20 cellular contexts compared by ENCODE assay signal in genomic region chr20:9460518-9460917, GRCh38. TPM values are rescaled to one million over a fixed set of nuclear protein-coding genes. Genes with fewer than 3 reads are reported as not detected.
DNase-seq lines count a peak whose midpoint lies in the region; ATAC-seq and TF ChIP-seq lines count a peak whose summit lies in the region.
"Had no signal": no experiment of that assay in that cellular context is flagged by ENCODE, and none has a peak within 500 bp of the region (broad histone marks: within the 10 kb centered on the region; RNA-seq: fewer than 3 reads in every experiment).

No MANE protein-coding gene starts in this region.

- H3K9ac ChIP-seq in mammary epithelial cell (ENCODE audit: insufficient read depth, low read length) = no peak overlapping the region

- no peak overlapping the region for H3K4me3 Mint-ChIP-seq in effector memory CD8-positive, alpha-beta T cell
- no peak overlapping the region for H3K4me3 Mint-ChIP-seq in activated T-cell treated with anti-CD3 and anti-CD28 coated beads, Interleukin-2, amount 50 U/mL, for 72 hours
- H3K4me3 Mint-ChIP-seq: central memory CD8-positive, alpha-beta T cell; immature natural killer cell; T-helper 2 cell treated with Interferon-gamma antibody and Interleukin-4, amounts not matched to agents 5 μg/mL and 100 μg/mL, for 36 hours had no signal

- H3K4me3 ChIP-seq in AG10803 (ENCODE audit: low read length) (no peak overlapping the region), mammary epithelial cell (replicated peaks in 1 of 3; ENCODE audit: insufficient read depth in 1 of 3, low read depth in 2 of 3, low read length in 3 of 3) (no peak overlapping the region)
- H3K4me3 ChIP-seq: esophagus muscularis mucosa, Peyer's patch had no signal

- DNase-seq in AG10803 (ENCODE audit: low read depth) = peak; percentile 68
- DNase-seq in mammary epithelial cell = peak; percentile 16
- DNase-seq in kidney glomerular epithelial cell (lab: John Stamatoyannopoulos, UW) = peak; percentile 29
- DNase-seq in effector memory CD8-positive, alpha-beta T cell = no peak
- DNase-seq in NCI-H1092 treated with DMSO at 0.1 percent for 48 hours (lab: John Stamatoyannopoulos, UW) = no peak
- DNase-seq in activated T-cell treated with anti-CD3 and anti-CD28 coated beads, Interleukin-2, amount 50 U/mL, for 72 hours = no peak
- no peak for DNase-seq in posterior vena cava (ENCODE audit: low spot score)
- DNase-seq: activated CD4-positive, alpha-beta T cell treated with anti-CD3 and anti-CD28 coated beads, Interleukin-2, amount 50 U/mL, for 48 hours; C1 segment of cervical spinal cord; immature natural killer cell; NCI-H1092; NCI-H524; Peyer's patch; posterior cingulate gyrus; stimulated activated CD4-positive, alpha-beta T cell treated with anti-CD3 and anti-CD28 coated beads, Interleukin-4, amount 100 ng/mL, for 4 hours; stimulated activated naive CD8-positive, alpha-beta T cell treated with anti-CD3 and anti-CD28 coated beads, Interleukin-15, Interleukin-2, amounts not matched to agents 100 U/mL and 50 U/mL, for 24 hours had no signal

- no peak for TF ChIP-seq EP300 in Ishikawa (IDR thresholded peaks at IDR 0.05; ENCODE audit: borderline replicate concordance)

- in situ Hi-C loops in mammary epithelial cell (cut with MboI; ENCODE audit: low sequenced_read_pairs in 2 of 2) = no loop called here

- H3K27ac Mint-ChIP-seq in effector memory CD8-positive, alpha-beta T cell = no peak overlapping the region
- no peak overlapping the region for H3K27ac Mint-ChIP-seq in activated T-cell treated with anti-CD3 and anti-CD28 coated beads, Interleukin-2, amount 50 U/mL, for 72 hours
- H3K27ac Mint-ChIP-seq: immature natural killer cell; T-helper 2 cell treated with Interferon-gamma antibody and Interleukin-4, amounts not matched to agents 5 μg/mL and 100 μg/mL, for 36 hours had no signal

- no peak for ATAC-seq in effector memory CD8-positive, alpha-beta T cell (replicated peaks)
- no peak for ATAC-seq in activated T-cell treated with anti-CD3 and anti-CD28 coated beads, Interleukin-2, amount 50 U/mL, for 72 hours (replicated peaks in 1 of 2)
- ATAC-seq: stimulated activated naive CD8-positive, alpha-beta T cell treated with anti-CD3 and anti-CD28 coated beads, Interleukin-15, Interleukin-2, amounts not matched to agents 100 U/mL and 50 U/mL, for 24 hours had no signal

- H3K4me1 Mint-ChIP-seq in effector memory CD8-positive, alpha-beta T cell (ENCODE audit: low read depth in 2 of 2) = no peaks in the 10 kb centered on the region
- no peaks in the 10 kb centered on the region for H3K4me1 Mint-ChIP-seq in activated T-cell treated with anti-CD3 and anti-CD28 coated beads, Interleukin-2, amount 50 U/mL, for 72 hours (ENCODE audit: low read depth)
- H3K4me1 Mint-ChIP-seq: central memory CD8-positive, alpha-beta T cell; immature natural killer cell had no signal

- peak overlapping the region; percentile 1 for H3K4me2 ChIP-seq in mammary epithelial cell (ENCODE audit: insufficient read depth, low read depth, low read length)

- H3K9me3 Mint-ChIP-seq in effector memory CD8-positive, alpha-beta T cell = peaks cover 5 to 7% of the 10 kb centered on the region in 2 donors
- H3K9me3 Mint-ChIP-seq in activated T-cell treated with anti-CD3 and anti-CD28 coated beads, Interleukin-2, amount 50 U/mL, for 72 hours = peaks cover 0 to 8% of the 10 kb centered on the region in 2 donors

- BruUV-seq in mammary epithelial cell (replicated peaks; lab: Mats Ljungman, UMichigan) = no TSS peak

- H3K9me3 ChIP-seq in mammary epithelial cell (replicated peaks; ENCODE audit: insufficient read depth, low read length) = no peaks in the 10 kb centered on the region
- H3K9me3 ChIP-seq: esophagus muscularis mucosa, Peyer's patch had no signal

- dilution Hi-C loops in mammary epithelial cell (cut with HindIII; ENCODE audit: low sequenced_read_pairs) = no loop called here

- WGBS in mammary epithelial cell (ENCODE audit: low coverage, missing lambda C conversion rate) = 92% methylated on average over 2 of the region's 2 CpGs

- no peaks in the 10 kb centered on the region for H3K36me3 ChIP-seq in mammary epithelial cell (ENCODE audit: insufficient read depth, low read length)

- CTCF ChIA-PET in mammary epithelial cell (lab: Charles Lee; ENCODE audit: low non-redundant PET) = no interaction called here

- H3K27me3 Mint-ChIP-seq in effector memory CD8-positive, alpha-beta T cell = no peaks in the 10 kb centered on the region
- no peaks in the 10 kb centered on the region for H3K27me3 Mint-ChIP-seq in activated T-cell treated with anti-CD3 and anti-CD28 coated beads, Interleukin-2, amount 50 U/mL, for 72 hours (ENCODE audit: low read depth)
- H3K27me3 Mint-ChIP-seq: central memory CD8-positive, alpha-beta T cell had no signal

- H2AFZ ChIP-seq in mammary epithelial cell (ENCODE audit: low read depth, low read length) = no peak overlapping the region

- H3K4me1 ChIP-seq in mammary epithelial cell (ENCODE audit: insufficient read depth, low read length) = peaks cover 19% of the 10 kb centered on the region
- H3K4me1 ChIP-seq: Peyer's patch had no signal

- no peaks in the 10 kb centered on the region for H4K20me1 ChIP-seq in mammary epithelial cell (ENCODE audit: insufficient read depth, low read length)

- no peaks in the 10 kb centered on the region for H3K27me3 ChIP-seq in mammary epithelial cell (ENCODE audit: insufficient read depth, low read length)
- H3K27me3 ChIP-seq: esophagus muscularis mucosa, Peyer's patch had no signal

- intact Hi-C loops in mammary epithelial cell (cut with micrococcal nuclease) = no loop called here
- intact Hi-C loops in posterior vena cava (cut with DNase I) = no loop called here

- no peaks in the 10 kb centered on the region for H3K79me2 ChIP-seq in mammary epithelial cell (ENCODE audit: insufficient read depth, low read length)

- TF ChIP-seq RAD21 in Ishikawa (IDR thresholded peaks at IDR 0.05; ENCODE audit: low read depth) = no peak

- H3K36me3 Mint-ChIP-seq in effector memory CD8-positive, alpha-beta T cell (ENCODE audit: insufficient read depth) = no peaks in the 10 kb centered on the region
- no peaks in the 10 kb centered on the region for H3K36me3 Mint-ChIP-seq in activated T-cell treated with anti-CD3 and anti-CD28 coated beads, Interleukin-2, amount 50 U/mL, for 72 hours (ENCODE audit: insufficient read depth in 2 of 2)
- H3K36me3 Mint-ChIP-seq: immature natural killer cell had no signal

- TF ChIP-seq CTCF in AG10803 (conservative IDR thresholded peaks at IDR 0.05; ENCODE audit: low read length) (no peak), mammary epithelial cell (conservative IDR thresholded peaks at IDR 0.05 in 1 of 2, IDR thresholded peaks at IDR 0.05 in 1 of 2; ENCODE audit: extremely low read depth in 1 of 2, insufficient read depth in 1 of 2, low read depth in 1 of 2, low read length in 2 of 2) (no peak)

- no peak overlapping the region for H3K27ac ChIP-seq in mammary epithelial cell (ENCODE audit: insufficient read depth, low read depth, low read length)
- H3K27ac ChIP-seq: esophagus muscularis mucosa, Peyer's patch had no signal

TF ChIP-seq in Ishikawa, 13 proteins besides CTCF, POLR2A, EP300 and RAD21:
- TF ChIP-seq TEAD4 (IDR thresholded peaks at IDR 0.05) = peak; percentile 81
- peak; percentile 84 for TF ChIP-seq NFIC (IDR thresholded peaks at IDR 0.05)
- no peak for TF ChIP-seq FOXM1 (IDR thresholded peaks at IDR 0.05; ENCODE audit: borderline replicate concordance, low read depth)
- TF ChIP-seq CREB1 (IDR thresholded peaks at IDR 0.05; ENCODE audit: low read depth) = no peak
- TF ChIP-seq ZBTB7A (IDR thresholded peaks at IDR 0.05; ENCODE audit: low read depth) = no peak
- TF ChIP-seq YY1 (IDR thresholded peaks at IDR 0.05; ENCODE audit: low read depth) = no peak

RNA-seq across cellular contexts. Expression of gene LAMP5, which starts 53.9 kb away (rescaled TPM):
- total RNA-seq in mammary epithelial cell = not detected
- 0.02 TPM for polyA plus RNA-seq in mammary epithelial cell
- not detected for polyA minus RNA-seq in mammary epithelial cell
- total RNA-seq in activated T-cell treated with anti-CD3 and anti-CD28 coated beads, Interleukin-2, amount 50 U/mL, for 72 hours = not detected
- under 1 TPM; 0.19 to 0.51 TPM for total RNA-seq in posterior vena cava
- total RNA-seq: Peyer's patch had no signal

Comparison
In these comparisons a context has a peak if more than half of its experiments do, and no peak if none do; other contexts are left out.
1. DNase-seq: peak in AG10803 (single experiment), mammary epithelial cell (single experiment) and kidney glomerular epithelial cell (single experiment); none in effector memory CD8-positive, alpha-beta T cell (0 of 3), NCI-H1092 treated with DMSO at 0.1 percent for 48 hours (single experiment), activated T-cell treated with anti-CD3 and anti-CD28 coated beads, Interleukin-2, amount 50 U/mL, for 72 hours (0 of 2) and posterior vena cava (single experiment).